8 cellular contexts compared by ENCODE assay signal in the genomic region with DNA sequence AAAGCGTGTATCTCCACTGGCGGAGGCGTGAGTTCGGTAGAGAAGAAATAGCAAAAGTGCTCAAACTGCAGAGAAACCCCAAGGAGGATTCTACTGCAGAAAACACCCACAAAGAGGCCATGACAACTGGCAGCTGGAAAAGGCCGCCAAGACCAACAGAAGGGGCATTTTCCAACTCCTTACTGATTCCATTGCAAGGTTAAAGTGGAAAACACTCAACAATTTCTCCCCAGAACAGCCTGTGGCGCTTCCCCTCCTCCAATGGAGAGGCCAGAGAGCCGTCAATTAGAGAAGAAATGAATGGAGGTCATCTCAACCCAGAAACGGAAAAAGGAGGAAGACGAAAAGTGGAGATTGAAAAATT.
A peak's percentile ranks its signal among the peaks of the same experiment; 100 is the strongest.
DNase-seq lines count a peak whose midpoint lies in the region; ATAC-seq and TF ChIP-seq lines count a peak whose summit lies in the region.

No MANE protein-coding gene starts in this region.

- H4K20me1 ChIP-seq in BLaER1 treated with 17β-estradiol and CSF1 and Interleukin-3, amounts not matched to agents 10 nM and 100 nM, result peaks cover 0 to 31% (median 22%) of the 10 kb centered on the region in 11 experiments; a peak in 16 of 22 replicates

- H3K36me3 Mint-ChIP-seq in dendritic cell treated with granulocyte-macrophage colony-stimulating factor and Interleukin-4, amounts not matched to agents 40 ng/mL and 50 ng/mL, for 4 days (ENCODE audit: low read depth), result peaks cover 38% of the 10 kb centered on the region
- peaks cover 19% of the 10 kb centered on the region for H3K36me3 Mint-ChIP-seq in nephron (ENCODE audit: low read depth)

- H3K4me3 Mint-ChIP-seq in dendritic cell treated with granulocyte-macrophage colony-stimulating factor and Interleukin-4, amounts not matched to agents 40 ng/mL and 50 ng/mL, for 4 days, result peak overlapping the region; percentile 87
- H3K4me3 Mint-ChIP-seq in nephron, result peak overlapping the region; percentile 88 to 89 (median 89)

- peak overlapping the region; percentile 86 for H3K27ac Mint-ChIP-seq in dendritic cell treated with granulocyte-macrophage colony-stimulating factor and Interleukin-4, amounts not matched to agents 40 ng/mL and 50 ng/mL, for 4 days
- H3K27ac Mint-ChIP-seq in nephron, result peak overlapping the region; percentile 94 to 98 (median 95)

- peak overlapping the region; percentile 44 to 88 (median 87); a peak in 20 of 22 replicates for H3K27ac ChIP-seq in BLaER1 treated with 17β-estradiol and CSF1 and Interleukin-3, amounts not matched to agents 10 nM and 100 nM

- H3K9ac ChIP-seq in BLaER1 treated with 17β-estradiol and CSF1 and Interleukin-3, amounts not matched to agents 10 nM and 100 nM, result peak overlapping the region; percentile 83 to 97 (median 93)

- no peaks in the 10 kb centered on the region for H3K27me3 Mint-ChIP-seq in dendritic cell treated with granulocyte-macrophage colony-stimulating factor and Interleukin-4, amounts not matched to agents 40 ng/mL and 50 ng/mL, for 4 days
- H3K27me3 Mint-ChIP-seq in nephron (ENCODE audit: low read depth), result no peaks in the 10 kb centered on the region

- intact Hi-C loops in dendritic cell treated with granulocyte-macrophage colony-stimulating factor and Interleukin-4, amounts not matched to agents 40 ng/mL and 50 ng/mL, for 4 days (cut with micrococcal nuclease), result loop anchor here (2.0 to 5.0 kb wide), 2 partner anchors 37 to 66 kb away; partner anchors contain the start of genes NABP2 and RNF41

- no peaks in the 10 kb centered on the region for H3K9me3 ChIP-seq in BLaER1 treated with 17β-estradiol and CSF1 and Interleukin-3, amounts not matched to agents 10 nM and 100 nM (replicated peaks in 1 of 11)

- no peaks in the 10 kb centered on the region for H3K9me3 Mint-ChIP-seq in dendritic cell treated with granulocyte-macrophage colony-stimulating factor and Interleukin-4, amounts not matched to agents 40 ng/mL and 50 ng/mL, for 4 days
- H3K9me3 Mint-ChIP-seq in nephron, result peaks cover 2% of the 10 kb centered on the region

- H3K36me3 ChIP-seq in BLaER1 treated with 17β-estradiol and CSF1 and Interleukin-3, amounts not matched to agents 10 nM and 100 nM, result peaks cover 26 to 35% (median 33%) of the 10 kb centered on the region in 11 experiments

- ATAC-seq in HG03342 (IDR thresholded peaks at IDR 0.05; ENCODE audit: unreplicated experiment), result no peak

- DNase-seq in LNCaP clone FGC (ENCODE audit: low read depth) (no peak), DMS79 treated with DMSO at 0.1 percent for 48 hours (lab: John Stamatoyannopoulos, UW) (no peak), middle frontal gyrus (ENCODE audit: extremely low spot score, low spot score) (no peak)
- DNase-seq in stimulated activated CD4-positive, alpha-beta T cell treated with anti-CD3 and anti-CD28 coated beads, Interleukin-12 subunit alpha, Interleukin-12 subunit beta, amount 100 ng/mL, for 4 hours, result no peak

- H3K27me3 ChIP-seq in BLaER1 treated with 17β-estradiol and CSF1 and Interleukin-3, amounts not matched to agents 10 nM and 100 nM, result peaks cover 0 to 8% (median 0%) of the 10 kb centered on the region in 11 experiments; a peak in 6 of 22 replicates

- peak overlapping the region; percentile 73 to 95 (median 83) for H3K4me3 ChIP-seq in BLaER1 treated with 17β-estradiol and CSF1 and Interleukin-3, amounts not matched to agents 10 nM and 100 nM
- peak overlapping the region; percentile 84 for H3K4me3 ChIP-seq in LNCaP clone FGC (ENCODE audit: low read depth, low read length)

- TF ChIP-seq CTCF in LNCaP clone FGC (IDR thresholded peaks at IDR 0.05; ENCODE audit: control insufficient read depth, extremely low read depth, insufficient read depth), result no peak
- TF ChIP-seq CTCF in nephron (IDR thresholded peaks at IDR 0.05; ENCODE audit: unreplicated experiment in 3 of 3), result no peak

- H3K4me1 ChIP-seq in BLaER1 treated with 17β-estradiol and CSF1 and Interleukin-3, amounts not matched to agents 10 nM and 100 nM, result peaks cover 18 to 26% (median 24%) of the 10 kb centered on the region in 10 experiments

- H3K4me2 ChIP-seq in BLaER1 treated with 17β-estradiol and CSF1 and Interleukin-3, amounts not matched to agents 10 nM and 100 nM, result peak overlapping the region; percentile 75 to 96 (median 93)

- H3K4me1 Mint-ChIP-seq in dendritic cell treated with granulocyte-macrophage colony-stimulating factor and Interleukin-4, amounts not matched to agents 40 ng/mL and 50 ng/mL, for 4 days (ENCODE audit: low read depth), result peaks cover 18% of the 10 kb centered on the region
- H3K4me1 Mint-ChIP-seq in nephron, result peaks cover 40% of the 10 kb centered on the region
